In genomic region chr16:4416200-4417032, GRCh38 we compare ENCODE assay signal across 1 cellular context.
TF ChIP-seq lines count a peak whose summit lies in the region.

CORO7 (minus strand) TSS chr16:4416596; CDS start chr16:4416518, 78 bp downstream.

TF ChIP-seq in WTC11, 78 proteins besides CTCF, POLR2A, EP300 and RAD21 (continued from another document):
- no peak for TF ChIP-seq ZNF532 (CRISPR knock-in tag; IDR thresholded peaks at IDR 0.05; ENCODE audit: borderline replicate concordance)
- TF ChIP-seq GRHL2 (CRISPR knock-in tag; IDR thresholded peaks at IDR 0.05; ENCODE audit: insufficient replicate concordance, severe bottlenecking) = no peak
- TF ChIP-seq TEAD1 (CRISPR knock-in tag; IDR thresholded peaks at IDR 0.05) = no peak
- TF ChIP-seq TCF7 (CRISPR knock-in tag; IDR thresholded peaks at IDR 0.05; ENCODE audit: low read depth) = no peak
- TF ChIP-seq, protein P1, sequence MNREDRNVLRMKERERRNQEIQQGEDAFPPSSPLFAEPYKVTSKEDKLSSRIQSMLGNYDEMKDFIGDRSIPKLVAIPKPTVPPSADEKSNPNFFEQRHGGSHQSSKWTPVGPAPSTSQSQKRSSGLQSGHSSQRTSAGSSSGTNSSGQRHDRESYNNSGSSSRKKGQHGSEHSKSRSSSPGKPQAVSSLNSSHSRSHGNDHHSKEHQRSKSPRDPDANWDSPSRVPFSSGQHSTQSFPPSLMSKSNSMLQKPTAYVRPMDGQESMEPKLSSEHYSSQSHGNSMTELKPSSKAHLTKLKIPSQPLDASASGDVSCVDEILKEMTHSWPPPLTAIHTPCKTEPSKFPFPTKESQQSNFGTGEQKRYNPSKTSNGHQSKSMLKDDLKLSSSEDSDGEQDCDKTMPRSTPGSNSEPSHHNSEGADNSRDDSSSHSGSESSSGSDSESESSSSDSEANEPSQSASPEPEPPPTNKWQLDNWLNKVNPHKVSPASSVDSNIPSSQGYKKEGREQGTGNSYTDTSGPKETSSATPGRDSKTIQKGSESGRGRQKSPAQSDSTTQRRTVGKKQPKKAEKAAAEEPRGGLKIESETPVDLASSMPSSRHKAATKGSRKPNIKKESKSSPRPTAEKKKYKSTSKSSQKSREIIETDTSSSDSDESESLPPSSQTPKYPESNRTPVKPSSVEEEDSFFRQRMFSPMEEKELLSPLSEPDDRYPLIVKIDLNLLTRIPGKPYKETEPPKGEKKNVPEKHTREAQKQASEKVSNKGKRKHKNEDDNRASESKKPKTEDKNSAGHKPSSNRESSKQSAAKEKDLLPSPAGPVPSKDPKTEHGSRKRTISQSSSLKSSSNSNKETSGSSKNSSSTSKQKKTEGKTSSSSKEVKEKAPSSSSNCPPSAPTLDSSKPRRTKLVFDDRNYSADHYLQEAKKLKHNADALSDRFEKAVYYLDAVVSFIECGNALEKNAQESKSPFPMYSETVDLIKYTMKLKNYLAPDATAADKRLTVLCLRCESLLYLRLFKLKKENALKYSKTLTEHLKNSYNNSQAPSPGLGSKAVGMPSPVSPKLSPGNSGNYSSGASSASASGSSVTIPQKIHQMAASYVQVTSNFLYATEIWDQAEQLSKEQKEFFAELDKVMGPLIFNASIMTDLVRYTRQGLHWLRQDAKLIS (CRISPR knock-in tag; IDR thresholded peaks at IDR 0.05; ENCODE audit: borderline replicate concordance) = no peak
- peak; percentile 98 for TF ChIP-seq USF1 (CRISPR knock-in tag; IDR thresholded peaks at IDR 0.05)
- no peak for TF ChIP-seq ZNF121 (CRISPR knock-in tag; IDR thresholded peaks at IDR 0.05)
- TF ChIP-seq, protein P2, sequence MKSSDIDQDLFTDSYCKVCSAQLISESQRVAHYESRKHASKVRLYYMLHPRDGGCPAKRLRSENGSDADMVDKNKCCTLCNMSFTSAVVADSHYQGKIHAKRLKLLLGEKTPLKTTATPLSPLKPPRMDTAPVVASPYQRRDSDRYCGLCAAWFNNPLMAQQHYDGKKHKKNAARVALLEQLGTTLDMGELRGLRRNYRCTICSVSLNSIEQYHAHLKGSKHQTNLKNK (CRISPR knock-in tag; IDR thresholded peaks at IDR 0.05) = no peak
- TF ChIP-seq ZNF317 (CRISPR knock-in tag; IDR thresholded peaks at IDR 0.05; ENCODE audit: borderline replicate concordance, low read depth) = no peak
- no peak; the same call in 1 of the 2 replicates for TF ChIP-seq NFE2L1 (CRISPR knock-in tag; IDR thresholded peaks at IDR 0.05)
- no peak for TF ChIP-seq NR1H2 (CRISPR knock-in tag; IDR thresholded peaks at IDR 0.05)
- TF ChIP-seq, protein P3, sequence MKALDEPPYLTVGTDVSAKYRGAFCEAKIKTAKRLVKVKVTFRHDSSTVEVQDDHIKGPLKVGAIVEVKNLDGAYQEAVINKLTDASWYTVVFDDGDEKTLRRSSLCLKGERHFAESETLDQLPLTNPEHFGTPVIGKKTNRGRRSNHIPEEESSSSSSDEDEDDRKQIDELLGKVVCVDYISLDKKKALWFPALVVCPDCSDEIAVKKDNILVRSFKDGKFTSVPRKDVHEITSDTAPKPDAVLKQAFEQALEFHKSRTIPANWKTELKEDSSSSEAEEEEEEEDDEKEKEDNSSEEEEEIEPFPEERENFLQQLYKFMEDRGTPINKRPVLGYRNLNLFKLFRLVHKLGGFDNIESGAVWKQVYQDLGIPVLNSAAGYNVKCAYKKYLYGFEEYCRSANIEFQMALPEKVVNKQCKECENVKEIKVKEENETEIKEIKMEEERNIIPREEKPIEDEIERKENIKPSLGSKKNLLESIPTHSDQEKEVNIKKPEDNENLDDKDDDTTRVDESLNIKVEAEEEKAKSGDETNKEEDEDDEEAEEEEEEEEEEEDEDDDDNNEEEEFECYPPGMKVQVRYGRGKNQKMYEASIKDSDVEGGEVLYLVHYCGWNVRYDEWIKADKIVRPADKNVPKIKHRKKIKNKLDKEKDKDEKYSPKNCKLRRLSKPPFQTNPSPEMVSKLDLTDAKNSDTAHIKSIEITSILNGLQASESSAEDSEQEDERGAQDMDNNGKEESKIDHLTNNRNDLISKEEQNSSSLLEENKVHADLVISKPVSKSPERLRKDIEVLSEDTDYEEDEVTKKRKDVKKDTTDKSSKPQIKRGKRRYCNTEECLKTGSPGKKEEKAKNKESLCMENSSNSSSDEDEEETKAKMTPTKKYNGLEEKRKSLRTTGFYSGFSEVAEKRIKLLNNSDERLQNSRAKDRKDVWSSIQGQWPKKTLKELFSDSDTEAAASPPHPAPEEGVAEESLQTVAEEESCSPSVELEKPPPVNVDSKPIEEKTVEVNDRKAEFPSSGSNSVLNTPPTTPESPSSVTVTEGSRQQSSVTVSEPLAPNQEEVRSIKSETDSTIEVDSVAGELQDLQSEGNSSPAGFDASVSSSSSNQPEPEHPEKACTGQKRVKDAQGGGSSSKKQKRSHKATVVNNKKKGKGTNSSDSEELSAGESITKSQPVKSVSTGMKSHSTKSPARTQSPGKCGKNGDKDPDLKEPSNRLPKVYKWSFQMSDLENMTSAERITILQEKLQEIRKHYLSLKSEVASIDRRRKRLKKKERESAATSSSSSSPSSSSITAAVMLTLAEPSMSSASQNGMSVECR (CRISPR knock-in tag; IDR thresholded peaks at IDR 0.05; ENCODE audit: borderline replicate concordance) = 0 out of 2 replicates have a peak, but pooled peaks have one; percentile 30
- TF ChIP-seq, protein P4, sequence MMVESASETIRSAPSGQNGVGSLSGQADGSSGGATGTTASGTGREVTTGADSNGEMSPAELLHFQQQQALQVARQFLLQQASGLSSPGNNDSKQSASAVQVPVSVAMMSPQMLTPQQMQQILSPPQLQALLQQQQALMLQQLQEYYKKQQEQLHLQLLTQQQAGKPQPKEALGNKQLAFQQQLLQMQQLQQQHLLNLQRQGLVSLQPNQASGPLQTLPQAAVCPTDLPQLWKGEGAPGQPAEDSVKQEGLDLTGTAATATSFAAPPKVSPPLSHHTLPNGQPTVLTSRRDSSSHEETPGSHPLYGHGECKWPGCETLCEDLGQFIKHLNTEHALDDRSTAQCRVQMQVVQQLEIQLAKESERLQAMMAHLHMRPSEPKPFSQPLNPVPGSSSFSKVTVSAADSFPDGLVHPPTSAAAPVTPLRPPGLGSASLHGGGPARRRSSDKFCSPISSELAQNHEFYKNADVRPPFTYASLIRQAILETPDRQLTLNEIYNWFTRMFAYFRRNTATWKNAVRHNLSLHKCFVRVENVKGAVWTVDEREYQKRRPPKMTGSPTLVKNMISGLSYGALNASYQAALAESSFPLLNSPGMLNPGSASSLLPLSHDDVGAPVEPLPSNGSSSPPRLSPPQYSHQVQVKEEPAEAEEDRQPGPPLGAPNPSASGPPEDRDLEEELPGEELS (CRISPR knock-in tag; IDR thresholded peaks at IDR 0.05) = peak; percentile 49; the same call in 1 of the 2 replicates
- no peak for TF ChIP-seq SMAD4 (CRISPR knock-in tag; IDR thresholded peaks at IDR 0.05)
- TF ChIP-seq TP53 (CRISPR knock-in tag; IDR thresholded peaks at IDR 0.05) = 0 out of 2 replicates have a peak, but pooled peaks have one; percentile 54
- no peak for TF ChIP-seq ZNF263 (CRISPR knock-in tag; IDR thresholded peaks at IDR 0.05; ENCODE audit: low read depth)
- TF ChIP-seq FOXP1 (CRISPR knock-in tag; IDR thresholded peaks at IDR 0.05; ENCODE audit: borderline replicate concordance) = 0 out of 2 replicates have a peak, but pooled peaks have one; percentile 40
- no peak for TF ChIP-seq ZNF232 (CRISPR knock-in tag; IDR thresholded peaks at IDR 0.05)
- peak; percentile 92 for TF ChIP-seq E2F5 (CRISPR knock-in tag; IDR thresholded peaks at IDR 0.05)
- no peak for TF ChIP-seq NFATC4 (CRISPR knock-in tag; IDR thresholded peaks at IDR 0.05)
- TF ChIP-seq ESRRA (CRISPR knock-in tag; IDR thresholded peaks at IDR 0.05; ENCODE audit: borderline replicate concordance) = no peak; the same call in 1 of the 2 replicates
- TF ChIP-seq, protein P5, sequence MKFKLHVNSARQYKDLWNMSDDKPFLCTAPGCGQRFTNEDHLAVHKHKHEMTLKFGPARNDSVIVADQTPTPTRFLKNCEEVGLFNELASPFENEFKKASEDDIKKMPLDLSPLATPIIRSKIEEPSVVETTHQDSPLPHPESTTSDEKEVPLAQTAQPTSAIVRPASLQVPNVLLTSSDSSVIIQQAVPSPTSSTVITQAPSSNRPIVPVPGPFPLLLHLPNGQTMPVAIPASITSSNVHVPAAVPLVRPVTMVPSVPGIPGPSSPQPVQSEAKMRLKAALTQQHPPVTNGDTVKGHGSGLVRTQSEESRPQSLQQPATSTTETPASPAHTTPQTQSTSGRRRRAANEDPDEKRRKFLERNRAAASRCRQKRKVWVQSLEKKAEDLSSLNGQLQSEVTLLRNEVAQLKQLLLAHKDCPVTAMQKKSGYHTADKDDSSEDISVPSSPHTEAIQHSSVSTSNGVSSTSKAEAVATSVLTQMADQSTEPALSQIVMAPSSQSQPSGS (CRISPR knock-in tag; IDR thresholded peaks at IDR 0.05; ENCODE audit: borderline replicate concordance, low read depth) = no peak
- no peak for TF ChIP-seq GTF2I (CRISPR knock-in tag; conservative IDR thresholded peaks at IDR 0.05)
- TF ChIP-seq PRRX2 (CRISPR knock-in tag; IDR thresholded peaks at IDR 0.05) = no peak
- TF ChIP-seq ZNF671 (CRISPR knock-in tag; IDR thresholded peaks at IDR 0.05) = no peak
- TF ChIP-seq AR (CRISPR knock-in tag; IDR thresholded peaks at IDR 0.05) = no peak
- no peak for TF ChIP-seq OVOL2 (CRISPR knock-in tag; IDR thresholded peaks at IDR 0.05; ENCODE audit: borderline replicate concordance)
- TF ChIP-seq ATF3 (CRISPR knock-in tag; conservative IDR thresholded peaks at IDR 0.05) = no peak
